In genomic region chr11:65352783-65353182, GRCh38 we compare ENCODE assay signal across 11 cellular contexts. TPM values are rescaled to one million over a fixed set of nuclear protein-coding genes. Genes with fewer than 3 reads are reported as not detected.
A peak's percentile ranks its signal among the peaks of the same experiment; 100 is the strongest.
DNase-seq lines count a peak whose midpoint lies in the region; ATAC-seq and TF ChIP-seq lines count a peak whose summit lies in the region.
"Had no signal": no experiment of that assay in that cellular context is flagged by ENCODE, and none has a peak within 500 bp of the region (broad histone marks: within the 10 kb centered on the region; RNA-seq: fewer than 3 reads in every experiment).

No MANE protein-coding gene starts in this region.

- intact Hi-C loops in Calu3 (cut with micrococcal nuclease; ENCODE audit: unreplicated experiment), result loop anchor here (1.0 kb wide), 1 partner anchor 77 kb away; no protein-coding TSS in a partner anchor

- DNase-seq in NCI-H2196 (lab: John Stamatoyannopoulos, UW; ENCODE audit: unreplicated experiment), result peak; percentile 7
- no peak for DNase-seq in NCI-H2196 treated with DMSO at 0.1 percent for 48 hours (lab: John Stamatoyannopoulos, UW; ENCODE audit: unreplicated experiment)
- peak; percentile 47 for DNase-seq in NAMALWA (ENCODE audit: low spot score)
- no peak for DNase-seq in central memory CD8-positive, alpha-beta T cell (ENCODE audit: low spot score in 2 of 2)
- DNase-seq in Calu3, result no peak
- no peak for DNase-seq in stimulated activated CD4-positive, alpha-beta T cell treated with anti-CD3 and anti-CD28 coated beads, Interleukin-1b, Interleukin-23, amount 100 ng/mL, for 48 hours
- DNase-seq in medulla oblongata (ENCODE audit: extremely low spot score), result no peak
- DNase-seq: NCI-H526 treated with DMSO at 0.1 percent for 48 hours, stomach had no signal

- no peaks in the 10 kb centered on the region for H3K9me3 ChIP-seq in parathyroid adenoma (ENCODE audit: control insufficient read depth, low read length)
- H3K9me3 ChIP-seq: BLaER1, stomach had no signal

- H3K9me3 Mint-ChIP-seq in central memory CD8-positive, alpha-beta T cell, result no peaks in the 10 kb centered on the region
- no peaks in the 10 kb centered on the region for H3K9me3 Mint-ChIP-seq in Calu3 (ENCODE audit: low read depth, unreplicated experiment)

- peaks cover 21% of the 10 kb centered on the region for H3K4me1 Mint-ChIP-seq in central memory CD8-positive, alpha-beta T cell
- peaks cover 12% of the 10 kb centered on the region for H3K4me1 Mint-ChIP-seq in Calu3 (ENCODE audit: low read depth, unreplicated experiment)

- ATAC-seq in central memory CD8-positive, alpha-beta T cell (replicated peaks; ENCODE audit: extremely low read depth, poor library complexity, severe bottlenecking), result no peak

- peak; percentile 28 for TF ChIP-seq CTCF in parathyroid adenoma (IDR thresholded peaks at IDR 0.05)
- no peak for TF ChIP-seq CTCF in Calu3 (IDR thresholded peaks at IDR 0.05; ENCODE audit: unreplicated experiment)

- no peak overlapping the region for H3K4me3 ChIP-seq in parathyroid adenoma (ENCODE audit: low read depth, low read length)
- H3K4me3 ChIP-seq: BLaER1, stomach had no signal

- peaks cover 38% of the 10 kb centered on the region for H3K36me3 Mint-ChIP-seq in central memory CD8-positive, alpha-beta T cell (ENCODE audit: insufficient read depth)
- peaks cover 47% of the 10 kb centered on the region for H3K36me3 Mint-ChIP-seq in Calu3 (ENCODE audit: insufficient read depth, unreplicated experiment)

- no peak overlapping the region for H2AFZ ChIP-seq in parathyroid adenoma

- BruUV-seq in Calu3 (replicated peaks; lab: Mats Ljungman, UMichigan), result no TSS peak

- no peaks in the 10 kb centered on the region for H3K79me2 ChIP-seq in parathyroid adenoma

- peak overlapping the region; percentile 57 for H3K27ac Mint-ChIP-seq in central memory CD8-positive, alpha-beta T cell (ENCODE audit: low read depth)
- H3K27ac Mint-ChIP-seq in Calu3 (ENCODE audit: unreplicated experiment), result no peak overlapping the region

- H3K27me3 Mint-ChIP-seq in central memory CD8-positive, alpha-beta T cell, result no peaks in the 10 kb centered on the region
- H3K27me3 Mint-ChIP-seq in Calu3 (ENCODE audit: unreplicated experiment), result peaks cover 9% of the 10 kb centered on the region

- H3K27me3 ChIP-seq in parathyroid adenoma (ENCODE audit: control insufficient read depth, insufficient read depth, low read length), result no peaks in the 10 kb centered on the region
- H3K27me3 ChIP-seq: BLaER1 had no signal

- H3K4me3 Mint-ChIP-seq in central memory CD8-positive, alpha-beta T cell, result no peak overlapping the region
- no peak overlapping the region for H3K4me3 Mint-ChIP-seq in Calu3 (ENCODE audit: low read depth, unreplicated experiment)

- H3K27ac ChIP-seq in parathyroid adenoma, result no peak overlapping the region

- CTCF ChIA-PET in Calu3 (lab: Charles Lee), result interaction anchor here (2.1 kb wide), 1 partner anchor 78 kb away, joined by 11 read pairs; no protein-coding TSS in a partner anchor

- H3K4me1 ChIP-seq in parathyroid adenoma, result no peaks in the 10 kb centered on the region

- no peak overlapping the region for H3K9ac ChIP-seq in parathyroid adenoma

- no peak overlapping the region for H3K4me2 ChIP-seq in parathyroid adenoma (ENCODE audit: low read length)
- H3K4me2 ChIP-seq: BLaER1 had no signal

- H3K36me3 ChIP-seq in parathyroid adenoma (ENCODE audit: control insufficient read depth, insufficient read depth, low read length), result no peaks in the 10 kb centered on the region

RNA-seq across cellular contexts. Expression of gene TIGD3, which starts 1.8 kb away (rescaled TPM):
- total RNA-seq in Calu3 (2022), result 0.73 and 1.5 TPM in 2 replicates

RNA-seq across cellular contexts. Expression of gene DPF2, which starts 19.1 kb away (rescaled TPM):
- total RNA-seq in Calu3 (2022), result 57.5 and 61.1 TPM in 2 replicates

RNA-seq across cellular contexts. Expression of gene SLC25A45, which starts 29.7 kb away (rescaled TPM):
- total RNA-seq in Calu3 (2022), result 2.9 and 4.0 TPM in 2 replicates

RNA-seq across cellular contexts. Expression of gene FRMD8, which starts 33.7 kb away (rescaled TPM):
- 40.2 and 51.9 TPM in 2 replicates for total RNA-seq in Calu3 (2022)

RNA-seq across cellular contexts. Expression of gene CDC42EP2, which starts 38.1 kb away (rescaled TPM):
- 35.6 and 43.2 TPM in 2 replicates for total RNA-seq in Calu3 (2022)

Comparison
In these comparisons a context has a peak if more than half of its experiments do, and no peak if none do; other contexts are left out.
1. DNase-seq: peak in NCI-H2196 (single experiment) and NAMALWA (single experiment); none in NCI-H2196 treated with DMSO at 0.1 percent for 48 hours (single experiment), central memory CD8-positive, alpha-beta T cell (0 of 2), Calu3 (single experiment), stimulated activated CD4-positive, alpha-beta T cell treated with anti-CD3 and anti-CD28 coated beads, Interleukin-1b, Interleukin-23, amount 100 ng/mL, for 48 hours (single experiment) and medulla oblongata (single experiment).